17 cellular contexts compared by ENCODE assay signal in the genomic region with DNA sequence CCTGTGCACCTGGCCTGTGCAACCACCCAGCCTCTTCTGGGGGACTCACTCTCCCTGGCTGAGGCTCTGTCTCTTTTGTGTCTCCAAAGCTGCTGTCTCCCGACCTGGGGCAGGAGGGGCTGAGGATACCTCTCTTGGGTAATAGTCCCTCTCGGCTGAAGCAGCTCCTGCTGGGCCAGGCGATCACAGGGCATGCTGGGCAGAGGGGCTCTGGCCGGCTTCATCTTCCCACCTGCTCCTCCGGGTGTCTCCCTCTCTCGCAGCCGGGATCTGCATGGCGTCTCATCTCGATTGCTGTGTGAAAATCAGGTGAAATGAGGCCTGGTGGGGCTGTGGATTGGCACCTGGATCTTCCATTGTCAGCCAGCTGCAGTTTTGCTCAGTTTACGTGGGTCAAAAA. TPM values are rescaled to one million over a fixed set of nuclear protein-coding genes. Genes with fewer than 3 reads are reported as not detected.
A peak's percentile ranks its signal among the peaks of the same experiment; 100 is the strongest.
DNase-seq lines count a peak whose midpoint lies in the region; ATAC-seq and TF ChIP-seq lines count a peak whose summit lies in the region.
"Had no signal": no experiment of that assay in that cellular context is flagged by ENCODE, and none has a peak within 500 bp of the region (broad histone marks: within the 10 kb centered on the region; RNA-seq: fewer than 3 reads in every experiment).

No MANE protein-coding gene starts in this region.

- H3K79me2 ChIP-seq in GM23338 (replicated peaks; ENCODE audit: insufficient read depth) (no peaks in the 10 kb centered on the region), trophoblast cell (ENCODE audit: control insufficient read depth, insufficient read depth, low read length, poor library complexity) (peaks cover 4% of the 10 kb centered on the region)

- no peak overlapping the region for H2AFZ ChIP-seq in GM23338
- no peak overlapping the region for H2AFZ ChIP-seq in trophoblast cell (ENCODE audit: insufficient read depth, low read length, poor library complexity)

- TF ChIP-seq CTCF in GM23338 (conservative IDR thresholded peaks at IDR 0.05; ENCODE audit: low read depth in 2 of 2) = 0 out of 4 replicates have a peak, but pooled peaks of 1 of the 2 experiments have one; percentile 8
- no peak for TF ChIP-seq CTCF in endodermal cell (conservative IDR thresholded peaks at IDR 0.05)

- no peaks in the 10 kb centered on the region for H3K4me1 ChIP-seq in GM23338 (ENCODE audit: insufficient read depth)
- H3K4me1 ChIP-seq in endodermal cell (ENCODE audit: control insufficient read depth, insufficient read depth, low read length) = no peaks in the 10 kb centered on the region
- peaks cover 17 to 23% of the 10 kb centered on the region in 2 experiments for H3K4me1 ChIP-seq in trophoblast cell (ENCODE audit: control insufficient read depth in 1 of 2, insufficient read depth in 2 of 2, low read length in 2 of 2)
- H3K4me1 ChIP-seq: BLaER1 had no signal

- whole genome bisulfite sequencing in endodermal cell (ENCODE audit: insufficient coverage in 1 of 2, insufficient read length in 1 of 2), 2 experiments = 88% methylated on average over 4 to 10 of the region's 10 CpGs
- no CpG with 5 or more reads among the region's 10 CpGs for WGBS in trophoblast cell (ENCODE audit: extremely low coverage, insufficient coverage, insufficient read length)

- H3K27ac ChIP-seq in GM23338 (ENCODE audit: low read depth) (no peak overlapping the region), endodermal cell (ENCODE audit: low read depth, low read length) (no peak overlapping the region), trophoblast cell (ENCODE audit: low read depth, low read length) (no peak overlapping the region)
- H3K27ac ChIP-seq: BLaER1 had no signal

- H4K20me1 ChIP-seq in GM23338 (replicated peaks; ENCODE audit: insufficient read depth) = 0 out of 2 replicates have a peak, but pooled peaks cover 3% of the 10 kb centered on the region

- H3K14ac ChIP-seq in trophoblast cell (ENCODE audit: low read length) = no peak overlapping the region

- H3K27ac Mint-ChIP-seq in GM23338 (no peak overlapping the region), endodermal cell (peak overlapping the region; percentile 25)
- H3K27ac Mint-ChIP-seq: CD4-positive, alpha-beta memory T cell; IgD-negative memory B cell had no signal

- DNase-seq in GM23338 (ENCODE audit: low spot score) (no peak), endodermal cell (no peak), left colon (no peak), trophoblast cell (no peak), NCI-H2196 treated with DMSO at 0.1 percent for 48 hours (lab: John Stamatoyannopoulos, UW; ENCODE audit: unreplicated experiment) (no peak), posterior vena cava (ENCODE audit: low spot score) (no peak), NCI-H1930 (lab: John Stamatoyannopoulos, UW) (no peak)
- DNase-seq: 8988T; CD4-positive, alpha-beta memory T cell; DMS153; DMS79; GDM1; HCEC 1CT had no signal

- H2BK5ac ChIP-seq in trophoblast cell (ENCODE audit: low read depth, low read length, poor library complexity) = no peak overlapping the region

- H3K18ac ChIP-seq in trophoblast cell (ENCODE audit: low read length) = no peak overlapping the region

- no peak overlapping the region for H3K9ac ChIP-seq in endodermal cell (ENCODE audit: extremely low read depth, low read length, poor library complexity, severe bottlenecking)
- no peak overlapping the region for H3K9ac ChIP-seq in trophoblast cell (ENCODE audit: low read length)
- H3K9ac ChIP-seq: BLaER1 had no signal

- H3K27me3 ChIP-seq in GM23338 (ENCODE audit: insufficient read depth) = peaks cover 42% of the 10 kb centered on the region
- no peaks in the 10 kb centered on the region for H3K27me3 ChIP-seq in endodermal cell (ENCODE audit: control insufficient read depth, insufficient read depth, low read length, poor library complexity, severe bottlenecking)
- no peaks in the 10 kb centered on the region for H3K27me3 ChIP-seq in trophoblast cell (ENCODE audit: insufficient read depth, low read length)
- H3K27me3 ChIP-seq: BLaER1 had no signal

- no peaks in the 10 kb centered on the region for H3K36me3 ChIP-seq in GM23338 (ENCODE audit: insufficient read depth)
- H3K36me3 ChIP-seq in endodermal cell (ENCODE audit: control insufficient read depth, insufficient read depth, low read length) = peaks cover 95% of the 10 kb centered on the region
- H3K36me3 ChIP-seq in trophoblast cell (ENCODE audit: control insufficient read depth in 1 of 2, insufficient read depth in 2 of 2, low read length in 2 of 2) = peaks cover 22 to 25% of the 10 kb centered on the region in 2 experiments

- H4K91ac ChIP-seq in trophoblast cell (ENCODE audit: low read depth, low read length) = peak overlapping the region; percentile 7

- H3K4me3 Mint-ChIP-seq in GM23338 (no peak overlapping the region), endodermal cell (no peak overlapping the region)
- H3K4me3 Mint-ChIP-seq: CD14-positive monocyte, IgD-negative memory B cell had no signal

- H3K23ac ChIP-seq in trophoblast cell (ENCODE audit: low read length) = no peak overlapping the region

- no peaks in the 10 kb centered on the region; the same call in 2 of the 3 replicates for H3K36me3 Mint-ChIP-seq in GM23338 (ENCODE audit: low read depth)
- peaks cover 45% of the 10 kb centered on the region for H3K36me3 Mint-ChIP-seq in endodermal cell (ENCODE audit: low read depth)
- H3K36me3 Mint-ChIP-seq: IgD-negative memory B cell had no signal

- H2BK120ac ChIP-seq in trophoblast cell (ENCODE audit: insufficient read depth, low read length, poor library complexity) = no peak overlapping the region

- H2AK5ac ChIP-seq in trophoblast cell (ENCODE audit: low read length) = no peak overlapping the region

- H3K9me2 ChIP-seq in GM23338 (ENCODE audit: insufficient read depth) = no peaks in the 10 kb centered on the region

- no peak overlapping the region for H2BK12ac ChIP-seq in trophoblast cell (ENCODE audit: low read length)

- no peak overlapping the region for H4K8ac ChIP-seq in trophoblast cell (ENCODE audit: low read depth, low read length)

- H3K27me3 Mint-ChIP-seq in GM23338 (ENCODE audit: insufficient read depth, low read depth, poor library complexity) (peaks cover 27% of the 10 kb centered on the region), endodermal cell (ENCODE audit: insufficient read depth) (no peaks in the 10 kb centered on the region)
- H3K27me3 Mint-ChIP-seq: CD4-positive, alpha-beta memory T cell had no signal

- intact Hi-C loops in left colon (cut with DNase I, micrococcal nuclease) = no loop called here
- intact Hi-C loops in posterior vena cava (cut with DNase I) = no loop called here

- ATAC-seq in GM23338 (peak; percentile 70), left colon (peak; percentile 19), GM21360 (IDR thresholded peaks at IDR 0.05; ENCODE audit: unreplicated experiment) (no peak)

- H3K4me3 ChIP-seq in GM23338 (no peak overlapping the region), endodermal cell (ENCODE audit: low read length) (no peak overlapping the region), trophoblast cell (ENCODE audit: low read depth, low read length) (no peak overlapping the region)
- H3K4me3 ChIP-seq: BLaER1 had no signal

- H3K4ac ChIP-seq in trophoblast cell (ENCODE audit: low read depth, low read length) = no peak overlapping the region

- peaks cover 2% of the 10 kb centered on the region; the same call in 1 of the 3 replicates for H3K4me1 Mint-ChIP-seq in GM23338
- peaks cover 33% of the 10 kb centered on the region for H3K4me1 Mint-ChIP-seq in endodermal cell
- H3K4me1 Mint-ChIP-seq: CD14-positive monocyte; CD4-positive, alpha-beta memory T cell had no signal

- H3K4me2 ChIP-seq in GM23338 (no peak overlapping the region), trophoblast cell (ENCODE audit: low read length) (no peak overlapping the region)
- H3K4me2 ChIP-seq: BLaER1 had no signal

- peaks cover 19% of the 10 kb centered on the region for H3K79me1 ChIP-seq in trophoblast cell (ENCODE audit: low read length)

- no peak overlapping the region for H4K12ac ChIP-seq in trophoblast cell (ENCODE audit: low read depth, low read length)

- H3K9me3 Mint-ChIP-seq in GM23338 (no peaks in the 10 kb centered on the region), endodermal cell (no peaks in the 10 kb centered on the region)
- H3K9me3 Mint-ChIP-seq: CD14-positive monocyte; CD4-positive, alpha-beta memory T cell; IgD-negative memory B cell had no signal

- H3F3A ChIP-seq in GM23338 (replicated peaks; ENCODE audit: low read depth) = no peaks in the 10 kb centered on the region

- H3K9me3 ChIP-seq in endodermal cell (ENCODE audit: control insufficient read depth, low read length) (no peaks in the 10 kb centered on the region), trophoblast cell (ENCODE audit: insufficient read depth, low read depth, low read length) (peaks cover 2% of the 10 kb centered on the region)
- H3K9me3 ChIP-seq: BLaER1 had no signal

TF ChIP-seq in GM23338, 12 proteins besides CTCF, POLR2A, EP300 and RAD21 (continues in another document):
- TF ChIP-seq ZNF331 (CRISPR knock-in tag; IDR thresholded peaks at IDR 0.05; ENCODE audit: low read depth) = no peak

RNA-seq across cellular contexts. Expression of gene MGST2, which starts 53.2 kb away (rescaled TPM):
- 4.6 and 8.3 TPM in 2 replicates for total RNA-seq in GM23338 (2014; rRNA removed; shearing (Covaris generic))
- 19.1 and 19.5 TPM in 2 replicates for polyA plus RNA-seq in GM23338 (2016; fragmentation: Nextera tagmentation; extraction: Ambion mirVana)
- total RNA-seq in endodermal cell (100 to 1,000 TPM; 188 to 215 TPM), left colon (100 to 1,000 TPM in 1 of 2 donors, 10 to 100 TPM in 1; 99.1 to 129 TPM), posterior vena cava (10 to 100 TPM; 41.1 to 41.2 TPM)
- polyA plus RNA-seq in endodermal cell (2013, experiment 1 of 2) = 53.2 TPM
- 60.4 TPM for polyA plus RNA-seq in endodermal cell (2013, experiment 2 of 2)
- polyA plus RNA-seq in trophoblast cell (2013) = 53.9 and 57.1 TPM in 2 replicates
